In the genomic region with DNA sequence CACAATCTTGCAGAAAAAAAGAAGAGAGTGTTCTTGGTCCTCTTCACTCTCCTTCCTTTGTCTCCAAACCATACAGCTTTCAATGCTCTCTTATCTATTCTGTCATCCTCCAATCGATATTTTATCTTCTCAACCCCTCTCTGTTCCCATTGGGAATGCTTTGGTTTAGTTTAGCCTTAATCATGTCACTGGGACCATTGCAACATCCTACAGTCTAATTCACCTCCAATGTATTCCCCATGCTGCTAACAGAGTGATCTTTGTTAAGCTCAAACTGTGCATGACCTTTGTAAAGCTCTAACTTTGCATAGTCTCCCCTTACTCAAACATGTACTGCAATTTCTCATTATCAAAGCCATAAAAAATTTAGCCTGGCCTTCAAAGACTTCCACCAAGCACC, we compare ENCODE assay signal across 33 cellular contexts. TPM values are rescaled to one million over a fixed set of nuclear protein-coding genes. Genes with fewer than 3 reads are reported as not detected.
"Had no signal": no experiment of that assay in that cellular context is flagged by ENCODE, and none has a peak within 500 bp of the region (broad histone marks: within the 10 kb centered on the region; RNA-seq: fewer than 3 reads in every experiment).

No MANE protein-coding gene starts in this region.

- H3K9me3 ChIP-seq: neutrophil, ovary, psoas muscle, spleen, stomach, thoracic aorta, thyroid gland, tibial nerve, upper lobe of left lung, vagina had no signal

- H2AFZ ChIP-seq: parathyroid adenoma had no signal

- H3K4me1 ChIP-seq: parathyroid adenoma, spleen, tibial nerve, vagina had no signal

- H3K36me3 ChIP-seq: neutrophil, ovary, spleen, stomach, thoracic aorta, thyroid gland, tibial nerve, upper lobe of left lung, vagina had no signal

- H3K4me3 ChIP-seq: ovary, psoas muscle, skin epidermis, smooth muscle cell, spleen, stomach, thoracic aorta, thyroid gland, tibial nerve, upper lobe of left lung, vagina had no signal

- ATAC-seq: naive thymus-derived CD8-positive, alpha-beta T cell; natural killer cell treated with Interleukin-12 subunit alpha and Interleukin-12 subunit beta and Interleukin-15 and Interleukin-18, amount 100 ng/mL, for 72 hours; psoas muscle; right cardiac atrium; sciatic nerve; stimulated activated naive B cell treated with anti-CD40 and anti-IgM and Interleukin-4, amounts not matched to agents 10 μg/mL and 1 μg/mL and 100 μg/mL, for 72 hours had no signal

- H3K27me3 ChIP-seq: neutrophil, ovary, spleen, stomach, thyroid gland, tibial nerve, upper lobe of left lung, vagina had no signal

- H3K4me2 ChIP-seq: smooth muscle cell had no signal

- H3K27ac ChIP-seq: neutrophil, ovary, parathyroid adenoma, psoas muscle, skin epidermis, spleen, stomach, thoracic aorta, thyroid gland, tibial nerve, upper lobe of left lung, vagina had no signal

- H3K9ac ChIP-seq: parathyroid adenoma had no signal

- H3K79me2 ChIP-seq: parathyroid adenoma had no signal

- FAIRE-seq: urothelium cell line had no signal

- DNase-seq: naive thymus-derived CD8-positive, alpha-beta T cell; nephron progenitor cell; occipital lobe; ovary; posterior cingulate gyrus; psoas muscle; right cardiac atrium; spleen; stimulated activated CD4-positive, alpha-beta T cell treated with anti-CD3 and anti-CD28 coated beads, Interleukin-12 subunit alpha, Interleukin-12 subunit beta, amount 100 ng/mL, for 4 hours; stimulated activated CD4-positive, alpha-beta T cell treated with anti-CD3 and anti-CD28 coated beads, Interleukin-1b, Interleukin-23, amount 100 ng/mL, for 48 hours; stimulated activated CD4-positive, alpha-beta T cell treated with anti-CD3 and anti-CD28 coated beads, Interleukin-4, amount 100 ng/mL, for 1 hour; stimulated activated CD4-positive, alpha-beta T cell treated with anti-CD3 and anti-CD28 coated beads, Interleukin-4, amount 100 ng/mL, for 4 hours; stimulated activated CD8-positive, alpha-beta memory T cell treated with anti-CD3 and anti-CD28 coated beads, Interleukin-4, amount 100 ng/mL, for 48 hours; stimulated activated naive B cell treated with anti-CD40 and anti-IgM and Interleukin-4, amounts not matched to agents 10 μg/mL and 1 μg/mL and 100 μg/mL, for 72 hours; stimulated activated naive CD4-positive, alpha-beta T cell treated with Interleukin-2 at 50 U/mL for 16 hours; stomach; thyroid gland; trophoblast cell; upper lobe of left lung had no signal

RNA-seq across cellular contexts. Expression of a gene that starts 2.9 kb away (rescaled TPM):
- total RNA-seq: naive thymus-derived CD8-positive, alpha-beta T cell; natural killer cell treated with Interleukin-12 subunit alpha and Interleukin-12 subunit beta and Interleukin-15 and Interleukin-18, amount 100 ng/mL, for 72 hours; neural crest cell; occipital lobe; osteoblast; renal cortical epithelial cell; smooth muscle cell; stomach; temporal lobe; thoracic aorta; vagina had no signal
- polyA plus RNA-seq: naive thymus-derived CD8-positive, alpha-beta T cell; smooth muscle cell; spleen; stomach had no signal

RNA-seq across cellular contexts. Expression of a gene that starts 39.8 kb away (rescaled TPM):
- total RNA-seq: naive thymus-derived CD8-positive, alpha-beta T cell; osteoblast had no signal
- polyA plus RNA-seq: naive thymus-derived CD8-positive, alpha-beta T cell had no signal
